Comparison of ENCODE assay signal across 26 cellular contexts in genomic region chr6:156160007-156160787, GRCh38.
"Had no signal": no experiment of that assay in that cellular context is flagged by ENCODE, and none has a peak within 500 bp of the region (broad histone marks: within the 10 kb centered on the region; RNA-seq: fewer than 3 reads in every experiment).

No MANE protein-coding gene starts in this region.

- H3K27me3 ChIP-seq: esophagus squamous epithelium, heart right ventricle, sigmoid colon, spleen, tibial nerve, upper lobe of left lung had no signal

- H3K4me3 ChIP-seq: esophagus squamous epithelium, heart right ventricle, lower lobe of right lung, prostate gland, sigmoid colon, spleen, thoracic aorta, tibial nerve, upper lobe of left lung had no signal

- H3K4me1 ChIP-seq: lower lobe of right lung, prostate gland, upper lobe of left lung had no signal

- H3K9me3 ChIP-seq: esophagus squamous epithelium, heart right ventricle, lower lobe of right lung, prostate gland, sigmoid colon, spleen, thoracic aorta, tibial nerve, upper lobe of left lung had no signal

- DNase-seq: cortex of kidney; effector memory CD8-positive, alpha-beta T cell; esophagus squamous epithelium; foreskin melanocyte; glutamatergic neuron; heart right ventricle; hippocampal formation; islet precursor cell; left ventricle myocardium superior; lower lobe of right lung; naive thymus-derived CD8-positive, alpha-beta T cell; nephron progenitor cell; nucleus accumbens; right cardiac atrium; sigmoid colon; spleen; stimulated activated CD4-positive, alpha-beta T cell treated with anti-CD3 and anti-CD28 coated beads, Interleukin-4, amount 100 ng/mL, for 4 hours; stimulated activated naive CD8-positive, alpha-beta T cell treated with anti-CD3 and anti-CD28 coated beads, Interleukin-15, Interleukin-2, amounts not matched to agents 100 U/mL and 50 U/mL, for 24 hours; substantia nigra; upper lobe of left lung had no signal

- ATAC-seq: effector memory CD8-positive, alpha-beta T cell; heart right ventricle; left ventricle myocardium superior; lower lobe of right lung; naive thymus-derived CD8-positive, alpha-beta T cell; right cardiac atrium; stimulated activated memory B cell treated with anti-CD40 and anti-IgM and Interleukin-4, amounts not matched to agents 10 μg/mL and 1 μg/mL and 100 μg/mL, for 72 hours; stimulated activated naive CD8-positive, alpha-beta T cell treated with anti-CD3 and anti-CD28 coated beads, Interleukin-15, Interleukin-2, amounts not matched to agents 100 U/mL and 50 U/mL, for 24 hours had no signal

- H3K36me3 ChIP-seq: esophagus squamous epithelium, heart right ventricle, lower lobe of right lung, prostate gland, sigmoid colon, spleen, thoracic aorta, tibial nerve, upper lobe of left lung had no signal

- FAIRE-seq: endometrium, urothelium cell line had no signal

- H3K27ac ChIP-seq: esophagus squamous epithelium, heart right ventricle, lower lobe of right lung, prostate gland, sigmoid colon, thoracic aorta, tibial nerve, upper lobe of left lung had no signal
